Comparison of ENCODE assay signal across 9 cellular contexts in the genomic region with DNA sequence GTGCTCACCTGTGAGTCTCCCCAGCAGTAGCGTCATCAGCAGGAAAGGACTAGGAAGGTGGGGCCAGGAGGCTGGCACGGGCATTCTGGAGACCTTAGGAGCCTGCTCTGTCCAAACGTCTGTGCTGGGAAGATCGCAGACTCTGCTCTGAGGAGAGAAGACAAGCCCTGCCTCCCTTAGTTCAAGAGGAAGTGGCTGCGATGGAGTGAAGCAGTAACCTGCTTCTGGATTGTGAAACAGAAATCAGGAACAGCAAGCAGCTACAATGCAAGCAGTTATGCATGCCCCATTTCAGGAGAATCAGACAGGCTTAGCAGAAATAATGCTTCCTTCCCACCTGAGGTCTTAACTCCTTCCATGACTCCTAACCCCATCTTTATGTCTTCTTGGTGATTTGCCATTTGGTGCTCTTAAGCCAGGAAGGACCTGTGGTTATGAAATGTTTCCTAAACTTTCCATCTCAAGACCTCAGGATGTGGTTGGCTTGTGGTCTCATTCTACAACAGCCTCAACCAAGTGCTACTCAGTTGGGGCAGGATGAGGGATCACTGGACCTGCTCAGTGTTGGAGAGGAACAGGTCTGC. TPM values are rescaled to one million over a fixed set of nuclear protein-coding genes. Genes with fewer than 3 reads are reported as not detected.
DNase-seq lines count a peak whose midpoint lies in the region; ATAC-seq and TF ChIP-seq lines count a peak whose summit lies in the region.
"Had no signal": no experiment of that assay in that cellular context is flagged by ENCODE, and none has a peak within 500 bp of the region (broad histone marks: within the 10 kb centered on the region; RNA-seq: fewer than 3 reads in every experiment).

A gene (minus strand): TSS at position 149 of the 584 bp plus-strand sequence. CDS start 65 bp downstream, at position 84.

- H3K9me3 ChIP-seq in muscle layer of duodenum (ENCODE audit: control insufficient read depth in 1 of 2, low read length in 2 of 2) = peaks cover 5 to 9% of the 10 kb centered on the region in 2 donors
- peaks cover 0 to 13% (median 9%) of the 10 kb centered on the region in 4 donors for H3K9me3 ChIP-seq in stomach

- no peaks in the 10 kb centered on the region for H3K27me3 Mint-ChIP-seq in activated naive CD8-positive, alpha-beta T cell treated with anti-CD3 and anti-CD28 coated beads, Interleukin-2, amount 50 U/mL, for 24 hours

- H3K27ac ChIP-seq in muscle layer of duodenum (ENCODE audit: low read length) (peak within 1 kb of the TSS; percentile 5), stomach (peak within 1 kb of the TSS in 2 of 5 donors; percentile 66 to 67)

- H3K9me3 Mint-ChIP-seq in activated naive CD8-positive, alpha-beta T cell treated with anti-CD3 and anti-CD28 coated beads, Interleukin-2, amount 50 U/mL, for 24 hours = no peaks in the 10 kb centered on the region

- intact Hi-C loops in stomach (cut with DNase I; ENCODE audit: low total_unique reads) = no loop called here

- WGBS in stomach, 5 donors = 39 to 63% (median 58%) methylated on average over 5 of the region's 5 CpGs

- no peaks in the 10 kb centered on the region for H3K36me3 ChIP-seq in muscle layer of duodenum (ENCODE audit: control insufficient read depth in 1 of 2, insufficient read depth in 2 of 2, low read length in 2 of 2)
- no peaks in the 10 kb centered on the region for H3K36me3 ChIP-seq in stomach

- peak; percentile 72 for ATAC-seq in activated naive CD8-positive, alpha-beta T cell treated with anti-CD3 and anti-CD28 coated beads, Interleukin-2, amount 50 U/mL, for 24 hours
- no peak for ATAC-seq in HG03439 (IDR thresholded peaks at IDR 0.05; ENCODE audit: unreplicated experiment)
- no peak for ATAC-seq in HG03469 (IDR thresholded peaks at IDR 0.05; ENCODE audit: unreplicated experiment)

- no peak for TF ChIP-seq EP300 in stomach (IDR thresholded peaks at IDR 0.05)

- peak; percentile 12 for DNase-seq in ELR (ENCODE audit: low read depth)
- DNase-seq in NOMO-1 (lab: John Stamatoyannopoulos, UW; ENCODE audit: unreplicated experiment in 2 of 2) = peak; percentile 58 to 95
- DNase-seq in activated naive CD8-positive, alpha-beta T cell treated with anti-CD3 and anti-CD28 coated beads, Interleukin-2, amount 50 U/mL, for 24 hours = no peak
- DNase-seq in NCI-H510A treated with DMSO at 0.1 percent for 48 hours (lab: John Stamatoyannopoulos, UW) = no peak
- DNase-seq in stomach = no peak
- DNase-seq: NCI-H2029 treated with DMSO at 0.1 percent for 48 hours had no signal

- H3K36me3 Mint-ChIP-seq in activated naive CD8-positive, alpha-beta T cell treated with anti-CD3 and anti-CD28 coated beads, Interleukin-2, amount 50 U/mL, for 24 hours (ENCODE audit: low read depth) = peaks cover 5% of the 10 kb centered on the region

- H3K4me3 ChIP-seq in muscle layer of duodenum (ENCODE audit: low read depth in 1 of 2, low read length in 2 of 2) (peak within 1 kb of the TSS; percentile 9 to 32), stomach (peak within 1 kb of the TSS in 1 of 4 donors; percentile 20)

- no peak for TF ChIP-seq CTCF in stomach (IDR thresholded peaks at IDR 0.05)

- H3K4me1 Mint-ChIP-seq in activated naive CD8-positive, alpha-beta T cell treated with anti-CD3 and anti-CD28 coated beads, Interleukin-2, amount 50 U/mL, for 24 hours = peaks cover 72% of the 10 kb centered on the region

- H3K4me1 ChIP-seq in muscle layer of duodenum (ENCODE audit: control insufficient read depth in 1 of 2, insufficient read depth in 2 of 2, low read length in 2 of 2) = peaks cover 0 to 4% of the 10 kb centered on the region in 2 donors
- peaks cover 0 to 20% (median 0%) of the 10 kb centered on the region in 4 donors for H3K4me1 ChIP-seq in stomach

- peak within 1 kb of the TSS; percentile 56 for H3K4me3 Mint-ChIP-seq in activated naive CD8-positive, alpha-beta T cell treated with anti-CD3 and anti-CD28 coated beads, Interleukin-2, amount 50 U/mL, for 24 hours

- peak within 1 kb of the TSS; percentile 74 for H3K27ac Mint-ChIP-seq in activated naive CD8-positive, alpha-beta T cell treated with anti-CD3 and anti-CD28 coated beads, Interleukin-2, amount 50 U/mL, for 24 hours

- no peaks in the 10 kb centered on the region for H3K27me3 ChIP-seq in muscle layer of duodenum (ENCODE audit: low read depth, low read length)
- no peaks in the 10 kb centered on the region for H3K27me3 ChIP-seq in stomach

- no peak for TF ChIP-seq POLR2A in stomach (IDR thresholded peaks at IDR 0.05)

RNA-seq across cellular contexts. Expression of the gene that starts here (rescaled TPM):
- total RNA-seq in stomach = 10 to 100 TPM in 1 of 5 donors, 1 to 10 TPM in 1, under 1 TPM in 1, not detected in 2; 0.87 to 14.0 (median 2.9) TPM
- polyA plus RNA-seq in stomach = 1 to 10 TPM in 1 of 3 donors, under 1 TPM in 2; 0.18 to 3.1 (median 0.76) TPM

Comparison
In these comparisons a context has a peak if more than half of its experiments do, and no peak if none do; other contexts are left out.
1. DNase-seq: peak in ELR (single experiment) and NOMO-1 (2 of 2); none in activated naive CD8-positive, alpha-beta T cell treated with anti-CD3 and anti-CD28 coated beads, Interleukin-2, amount 50 U/mL, for 24 hours (single experiment), NCI-H510A treated with DMSO at 0.1 percent for 48 hours (single experiment) and stomach (single experiment).